ENCODE assay signal across 23 cellular contexts in genomic region chr9:70429899-70430298, GRCh38.
"Had no signal": no experiment of that assay in that cellular context is flagged by ENCODE, and none has a peak within 500 bp of the region (broad histone marks: within the 10 kb centered on the region; RNA-seq: fewer than 3 reads in every experiment).

No MANE protein-coding gene starts in this region.

- H3K4me1 ChIP-seq: heart right ventricle, left lung, lower lobe of right lung, testis, thyroid gland, upper lobe of left lung had no signal

- FAIRE-seq: urothelium cell line had no signal

- H3K27ac ChIP-seq: heart right ventricle, hepatocyte, left lung, lower lobe of right lung, ovary, sigmoid colon, stomach, testis, thyroid gland, transverse colon, upper lobe of left lung had no signal

- DNase-seq: heart right ventricle; islet precursor cell; left lung; lower lobe of right lung; mammary epithelial cell; mesenchymal stem cell; naive thymus-derived CD4-positive, alpha-beta T cell; ovary; right cardiac atrium; sigmoid colon; stimulated activated CD4-positive, alpha-beta T cell treated with anti-CD3 and anti-CD28 coated beads, Interleukin-1b, Interleukin-23, amount 100 ng/mL, for 48 hours; stimulated activated CD4-positive, alpha-beta T cell treated with anti-CD3 and anti-CD28 coated beads, Interleukin-2, amount 100 ng/mL, for 48 hours; stimulated activated naive B cell treated with anti-CD40 and anti-IgM and Interleukin-4, amounts not matched to agents 10 μg/mL and 1 μg/mL and 100 μg/mL, for 72 hours; stimulated activated naive CD8-positive, alpha-beta T cell treated with anti-CD3 and anti-CD28 coated beads, Interleukin-15, Interleukin-2, amounts not matched to agents 100 U/mL and 50 U/mL, for 24 hours; stomach; testis; thyroid gland; transverse colon had no signal

- H3K9me3 ChIP-seq: left lung, ovary, sigmoid colon, stomach, testis, thyroid gland, transverse colon, upper lobe of left lung had no signal

- H3K4me3 ChIP-seq: heart right ventricle, hepatocyte, left lung, lower lobe of right lung, ovary, sigmoid colon, smooth muscle cell, stomach, testis, thyroid gland, transverse colon, upper lobe of left lung had no signal

- H3K36me3 ChIP-seq: heart right ventricle, left lung, lower lobe of right lung, ovary, sigmoid colon, stomach, thyroid gland, transverse colon, upper lobe of left lung had no signal

- ATAC-seq: heart right ventricle; left lung; lower lobe of right lung; naive thymus-derived CD4-positive, alpha-beta T cell; natural killer cell treated with Interleukin-12 subunit alpha and Interleukin-12 subunit beta and Interleukin-15 and Interleukin-18, amount 100 ng/mL, for 72 hours; right cardiac atrium; stimulated activated naive B cell treated with anti-CD40 and anti-IgM and Interleukin-4, amounts not matched to agents 10 μg/mL and 1 μg/mL and 100 μg/mL, for 72 hours; stimulated activated naive CD8-positive, alpha-beta T cell treated with anti-CD3 and anti-CD28 coated beads, Interleukin-15, Interleukin-2, amounts not matched to agents 100 U/mL and 50 U/mL, for 24 hours had no signal

- H3K27me3 ChIP-seq: heart right ventricle, hepatocyte, left lung, ovary, sigmoid colon, stomach, testis, thyroid gland, transverse colon, upper lobe of left lung had no signal
